In the genomic region with DNA sequence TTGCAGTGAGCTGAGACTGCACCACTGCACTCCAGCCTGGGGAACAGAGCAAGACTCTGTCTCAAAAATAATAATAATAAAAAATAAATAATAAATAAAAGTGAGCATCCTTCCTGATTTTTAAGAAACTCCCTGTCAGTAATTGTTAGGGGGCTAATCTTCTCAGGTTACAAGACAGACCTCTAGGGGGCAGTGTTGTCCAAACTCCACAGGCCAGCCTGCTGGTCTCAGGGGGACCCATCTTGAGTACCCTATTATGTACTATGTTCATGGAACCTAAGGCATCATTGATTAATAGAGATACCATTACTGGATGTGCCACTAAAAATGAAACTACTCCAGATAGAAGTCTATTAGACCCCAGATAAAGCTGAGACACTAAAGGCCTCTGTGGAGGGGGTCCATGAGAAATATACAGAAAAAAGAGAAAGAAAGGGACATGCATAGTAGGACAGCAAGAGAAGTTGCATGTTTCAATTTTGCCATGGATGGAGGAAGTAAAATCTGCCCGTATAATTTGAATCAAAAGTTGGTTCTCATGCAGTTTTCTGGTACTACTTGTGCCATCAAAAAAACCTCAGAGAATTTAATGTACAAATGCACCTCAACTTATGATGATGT, we compare ENCODE assay signal across 8 cellular contexts.
DNase-seq lines count a peak whose midpoint lies in the region; ATAC-seq and TF ChIP-seq lines count a peak whose summit lies in the region.

No MANE protein-coding gene starts in this region.

- no peaks in the 10 kb centered on the region for H3K4me1 ChIP-seq in A673 (ENCODE audit: insufficient read depth, low read length, poor library complexity, severe bottlenecking)

- peak; percentile 67 for TF ChIP-seq RAD21 in Ishikawa (IDR thresholded peaks at IDR 0.05; ENCODE audit: low read depth)

- H3K9me3 ChIP-seq in A673 (ENCODE audit: low read depth, low read length, poor library complexity, severe bottlenecking): peaks cover 6% of the 10 kb centered on the region

- no peak for TF ChIP-seq EP300 in Ishikawa (IDR thresholded peaks at IDR 0.05; ENCODE audit: borderline replicate concordance)

- DNase-seq in A673 (ENCODE audit: low spot score): peak; percentile 42
- peak; percentile 41 for DNase-seq in activated T-cell treated with anti-CD3 and anti-CD28 coated beads for 24 hours (ENCODE audit: low read depth)
- no peak for DNase-seq in left ventricle myocardium superior
- DNase-seq in stimulated activated CD8-positive, alpha-beta memory T cell treated with anti-CD3 and anti-CD28 coated beads, Interleukin-4, amount 100 ng/mL, for 24 hours (ENCODE audit: low read depth): peak; percentile 30
- no peak for DNase-seq in NCI-H510A (lab: John Stamatoyannopoulos, UW)
- no peak for DNase-seq in NCI-H146 treated with DMSO at 0.1 percent for 48 hours (lab: John Stamatoyannopoulos, UW; ENCODE audit: unreplicated experiment)

- no peaks in the 10 kb centered on the region for H3K36me3 ChIP-seq in A673 (ENCODE audit: insufficient read depth, low read length, poor library complexity, severe bottlenecking)

- intact Hi-C loops in A673 (cut with micrococcal nuclease; ENCODE audit: unreplicated experiment) (loop anchor here (5.0 kb wide), 1 partner anchor 89 kb away; no protein-coding TSS in a partner anchor), left ventricle myocardium superior (cut with micrococcal nuclease) (loop anchor here (10.0 kb wide), 1 partner anchor 97 kb away; no protein-coding TSS in a partner anchor)

- POLR2A ChIA-PET in A673 (lab: Charles Lee; ENCODE audit: low non-redundant PET): interaction anchor here (0.8 kb wide), 1 partner anchor 1400 kb away, joined by 4 read pairs; no protein-coding TSS in a partner anchor

- no peaks in the 10 kb centered on the region for H3K27me3 ChIP-seq in A673 (replicated peaks; ENCODE audit: insufficient read depth, low read depth, low read length, poor library complexity)

- H3K27ac ChIP-seq in A673 (ENCODE audit: low read depth, low read length, poor library complexity, severe bottlenecking): no peak overlapping the region

- CTCF ChIA-PET in A673 (lab: Charles Lee): interaction anchor here (0.6 kb wide), 1 partner anchor 124 kb away, joined by 3 read pairs; no protein-coding TSS in a partner anchor

- no peak overlapping the region for H3K4me3 ChIP-seq in A673 (ENCODE audit: low read depth, low read length, poor library complexity, severe bottlenecking)

- BruUV-seq in A673 (replicated peaks; lab: Mats Ljungman, UMichigan): no TSS peak

- peak; percentile 57 for TF ChIP-seq CTCF in A673 (conservative IDR thresholded peaks at IDR 0.05; ENCODE audit: low read depth, low read length)

- ATAC-seq in left ventricle myocardium superior (peak; percentile 32), HG03521 (IDR thresholded peaks at IDR 0.05; ENCODE audit: unreplicated experiment) (no peak)

TF ChIP-seq in Ishikawa, 13 proteins besides CTCF, POLR2A, EP300 and RAD21:
- TF ChIP-seq CREB1 (IDR thresholded peaks at IDR 0.05; ENCODE audit: low read depth) (no peak), EGR1 (IDR thresholded peaks at IDR 0.05) (no peak), ZBTB7A (IDR thresholded peaks at IDR 0.05; ENCODE audit: low read depth) (no peak), TCF12 (IDR thresholded peaks at IDR 0.05; ENCODE audit: low read depth) (no peak), TAF1 (IDR thresholded peaks at IDR 0.05; ENCODE audit: low read depth) (no peak), NFIC (IDR thresholded peaks at IDR 0.05) (no peak), CEBPB (IDR thresholded peaks at IDR 0.05) (no peak), TEAD4 (IDR thresholded peaks at IDR 0.05) (no peak), FOXM1 (IDR thresholded peaks at IDR 0.05; ENCODE audit: borderline replicate concordance, low read depth) (no peak), YY1 (IDR thresholded peaks at IDR 0.05; ENCODE audit: low read depth) (no peak)
- TF ChIP-seq, protein P1, sequence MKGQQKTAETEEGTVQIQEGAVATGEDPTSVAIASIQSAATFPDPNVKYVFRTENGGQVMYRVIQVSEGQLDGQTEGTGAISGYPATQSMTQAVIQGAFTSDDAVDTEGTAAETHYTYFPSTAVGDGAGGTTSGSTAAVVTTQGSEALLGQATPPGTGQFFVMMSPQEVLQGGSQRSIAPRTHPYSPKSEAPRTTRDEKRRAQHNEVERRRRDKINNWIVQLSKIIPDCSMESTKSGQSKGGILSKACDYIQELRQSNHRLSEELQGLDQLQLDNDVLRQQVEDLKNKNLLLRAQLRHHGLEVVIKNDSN (IDR thresholded peaks at IDR 0.05): no peak
- TF ChIP-seq, protein P2, sequence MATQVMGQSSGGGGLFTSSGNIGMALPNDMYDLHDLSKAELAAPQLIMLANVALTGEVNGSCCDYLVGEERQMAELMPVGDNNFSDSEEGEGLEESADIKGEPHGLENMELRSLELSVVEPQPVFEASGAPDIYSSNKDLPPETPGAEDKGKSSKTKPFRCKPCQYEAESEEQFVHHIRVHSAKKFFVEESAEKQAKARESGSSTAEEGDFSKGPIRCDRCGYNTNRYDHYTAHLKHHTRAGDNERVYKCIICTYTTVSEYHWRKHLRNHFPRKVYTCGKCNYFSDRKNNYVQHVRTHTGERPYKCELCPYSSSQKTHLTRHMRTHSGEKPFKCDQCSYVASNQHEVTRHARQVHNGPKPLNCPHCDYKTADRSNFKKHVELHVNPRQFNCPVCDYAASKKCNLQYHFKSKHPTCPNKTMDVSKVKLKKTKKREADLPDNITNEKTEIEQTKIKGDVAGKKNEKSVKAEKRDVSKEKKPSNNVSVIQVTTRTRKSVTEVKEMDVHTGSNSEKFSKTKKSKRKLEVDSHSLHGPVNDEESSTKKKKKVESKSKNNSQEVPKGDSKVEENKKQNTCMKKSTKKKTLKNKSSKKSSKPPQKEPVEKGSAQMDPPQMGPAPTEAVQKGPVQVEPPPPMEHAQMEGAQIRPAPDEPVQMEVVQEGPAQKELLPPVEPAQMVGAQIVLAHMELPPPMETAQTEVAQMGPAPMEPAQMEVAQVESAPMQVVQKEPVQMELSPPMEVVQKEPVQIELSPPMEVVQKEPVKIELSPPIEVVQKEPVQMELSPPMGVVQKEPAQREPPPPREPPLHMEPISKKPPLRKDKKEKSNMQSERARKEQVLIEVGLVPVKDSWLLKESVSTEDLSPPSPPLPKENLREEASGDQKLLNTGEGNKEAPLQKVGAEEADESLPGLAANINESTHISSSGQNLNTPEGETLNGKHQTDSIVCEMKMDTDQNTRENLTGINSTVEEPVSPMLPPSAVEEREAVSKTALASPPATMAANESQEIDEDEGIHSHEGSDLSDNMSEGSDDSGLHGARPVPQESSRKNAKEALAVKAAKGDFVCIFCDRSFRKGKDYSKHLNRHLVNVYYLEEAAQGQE (IDR thresholded peaks at IDR 0.05; ENCODE audit: low read depth): no peak
- TF ChIP-seq, protein P3, sequence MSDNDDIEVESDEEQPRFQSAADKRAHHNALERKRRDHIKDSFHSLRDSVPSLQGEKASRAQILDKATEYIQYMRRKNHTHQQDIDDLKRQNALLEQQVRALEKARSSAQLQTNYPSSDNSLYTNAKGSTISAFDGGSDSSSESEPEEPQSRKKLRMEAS (IDR thresholded peaks at IDR 0.05): no peak

Comparison
In these comparisons a context has a peak if more than half of its experiments do, and no peak if none do; other contexts are left out.
1. DNase-seq: peak in A673 (single experiment), activated T-cell treated with anti-CD3 and anti-CD28 coated beads for 24 hours (single experiment) and stimulated activated CD8-positive, alpha-beta memory T cell treated with anti-CD3 and anti-CD28 coated beads, Interleukin-4, amount 100 ng/mL, for 24 hours (single experiment); none in left ventricle myocardium superior (single experiment), NCI-H510A (single experiment) and NCI-H146 treated with DMSO at 0.1 percent for 48 hours (single experiment).